Comparison of ENCODE assay signal across 13 cellular contexts in the genomic region with DNA sequence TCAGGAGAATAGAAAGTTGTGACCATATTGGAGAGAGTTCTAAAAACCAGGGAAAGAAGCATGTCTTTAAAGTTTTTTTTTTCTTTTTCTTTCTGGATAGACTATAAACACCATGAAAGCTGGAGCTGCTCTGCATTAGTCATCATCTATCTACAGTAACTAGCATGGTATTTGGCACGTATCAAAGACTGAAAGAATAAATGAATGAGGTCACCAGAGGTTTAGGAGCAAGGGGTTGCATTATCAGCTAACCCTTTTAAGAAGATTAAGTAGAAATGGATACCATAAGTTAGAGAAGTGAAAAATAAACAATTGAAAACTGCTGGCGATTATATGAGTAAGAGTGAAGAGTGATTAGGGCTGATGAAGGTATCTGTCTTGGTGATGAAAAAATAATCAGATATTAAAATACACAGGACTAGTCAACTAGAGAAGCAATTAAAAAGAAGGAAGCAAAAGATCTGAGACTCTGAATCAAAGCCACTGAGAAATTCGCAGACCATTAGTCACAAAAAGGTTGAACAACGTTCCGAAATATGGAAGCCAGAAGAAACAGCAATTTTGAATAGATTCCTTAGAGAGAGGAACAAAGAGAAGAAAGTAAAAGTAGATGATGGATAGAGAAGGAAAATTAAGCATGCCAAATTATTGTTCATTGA.
DNase-seq lines count a peak whose midpoint lies in the region; ATAC-seq and TF ChIP-seq lines count a peak whose summit lies in the region.
"Had no signal": no experiment of that assay in that cellular context is flagged by ENCODE, and none has a peak within 500 bp of the region (broad histone marks: within the 10 kb centered on the region; RNA-seq: fewer than 3 reads in every experiment).

No MANE protein-coding gene starts in this region.

- H3K4me3 ChIP-seq in brain microvascular endothelial cell (ENCODE audit: low read depth, low read length) (no peak overlapping the region), left lung (no peak overlapping the region)
- H3K4me3 ChIP-seq: uterus had no signal

- H3K27ac ChIP-seq in brain microvascular endothelial cell (no peak overlapping the region), left lung (no peak overlapping the region)
- H3K27ac ChIP-seq: uterus had no signal

- H3K9me3 ChIP-seq in left lung: no peaks in the 10 kb centered on the region
- H3K9me3 ChIP-seq: uterus had no signal

- DNase-seq in AG08395 (ENCODE audit: low spot score): peak; percentile 51
- DNase-seq in HS-5 (ENCODE audit: low read depth): peak; percentile 57
- peak; percentile 22 for DNase-seq in brain microvascular endothelial cell
- DNase-seq in left lung: no peak
- no peak for DNase-seq in NCI-H2029 treated with DMSO at 0.1 percent for 48 hours (lab: John Stamatoyannopoulos, UW)
- DNase-seq in NCI-H2107 (lab: John Stamatoyannopoulos, UW): no peak
- DNase-seq in RPMI8226: no peak
- DNase-seq: effector memory CD8-positive, alpha-beta T cell; GOT3; NCI-H1930; stimulated activated CD4-positive, alpha-beta T cell treated with anti-CD3 and anti-CD28 coated beads, Interleukin-12 subunit alpha, Interleukin-12 subunit beta, amount 100 ng/mL, for 4 hours; uterus had no signal

- H3K36me3 ChIP-seq in brain microvascular endothelial cell (replicated peaks) (no peaks in the 10 kb centered on the region), left lung (peaks cover 0 to 12% of the 10 kb centered on the region in 2 donors)
- H3K36me3 ChIP-seq: uterus had no signal

- intact Hi-C loops in left lung (cut with DNase I): no loop called here

- TF ChIP-seq CTCF in brain microvascular endothelial cell (IDR thresholded peaks at IDR 0.05; ENCODE audit: low read depth, low read length, missing control alignments) (no peak), left lung (IDR thresholded peaks at IDR 0.05) (no peak)

- in situ Hi-C loops in brain microvascular endothelial cell (cut with HindIII; ENCODE audit: low pct_ligation_motif_present, low sequenced_read_pairs): no loop called here

- H3K27me3 ChIP-seq in brain microvascular endothelial cell (replicated peaks) (no peaks in the 10 kb centered on the region), left lung (no peaks in the 10 kb centered on the region)
- H3K27me3 ChIP-seq: uterus had no signal

- no peaks in the 10 kb centered on the region for H3K4me1 ChIP-seq in left lung
- H3K4me1 ChIP-seq: uterus had no signal

- peak; percentile 67 for ATAC-seq in left lung
- no peak for ATAC-seq in HG03521 (IDR thresholded peaks at IDR 0.05; ENCODE audit: unreplicated experiment)
- ATAC-seq: effector memory CD8-positive, alpha-beta T cell had no signal

Comparison
In these comparisons a context has a peak if more than half of its experiments do, and no peak if none do; other contexts are left out.
1. DNase-seq: peak in AG08395 (single experiment), HS-5 (single experiment) and brain microvascular endothelial cell (single experiment); none in left lung (0 of 2), NCI-H2029 treated with DMSO at 0.1 percent for 48 hours (single experiment), NCI-H2107 (single experiment) and RPMI8226 (single experiment).